ENCODE assay signal across 7 cellular contexts in the genomic region with DNA sequence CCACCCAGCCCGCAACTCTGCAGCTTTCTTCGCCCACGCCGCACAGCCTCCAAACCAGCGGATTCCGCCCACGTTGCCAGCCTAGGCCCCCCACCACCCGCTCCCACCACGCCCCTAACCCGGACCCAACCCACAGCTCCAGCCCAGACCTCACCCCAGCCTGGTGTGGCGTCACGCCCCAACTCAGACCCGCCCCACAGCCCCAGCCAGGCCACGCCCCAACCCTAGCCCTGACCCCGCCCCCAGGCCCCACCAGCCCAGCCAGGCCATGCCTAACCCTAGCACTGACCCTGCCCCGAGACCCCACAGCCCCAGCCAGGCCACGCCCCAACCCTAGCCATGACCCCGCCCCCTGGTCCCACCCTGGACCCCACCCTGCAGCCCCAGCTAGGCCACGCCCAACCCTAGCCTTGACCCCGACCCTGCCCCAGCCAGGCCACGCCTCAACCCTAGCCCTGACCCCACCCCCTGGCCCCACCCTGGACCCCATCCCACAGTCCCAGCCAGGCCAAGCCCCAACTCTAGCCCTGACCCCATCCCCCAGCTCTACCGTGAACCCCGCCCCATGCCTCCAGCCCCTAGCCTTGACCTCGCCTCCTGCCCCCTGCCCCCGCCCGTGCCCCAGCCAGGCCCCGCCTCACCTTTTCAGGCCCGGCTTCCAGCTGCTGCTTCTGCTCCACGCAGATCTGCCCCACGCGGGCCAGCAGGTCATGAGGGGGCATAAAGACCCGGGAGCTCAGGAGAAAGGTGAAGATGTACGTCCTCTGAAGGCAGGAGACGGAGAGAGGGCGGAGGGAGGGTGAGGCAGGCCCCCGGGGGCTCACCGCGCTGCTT.
DNase-seq lines count a peak whose midpoint lies in the region; ATAC-seq and TF ChIP-seq lines count a peak whose summit lies in the region.

No MANE protein-coding gene starts in this region.

- H3K27ac Mint-ChIP-seq in stimulated activated naive B cell treated with anti-CD40 and anti-IgM and Interleukin-4, amounts not matched to agents 10 μg/mL and 1 μg/mL and 100 μg/mL, for 72 hours = no peak overlapping the region

- H3K9me3 ChIP-seq in OCI-LY3 (ENCODE audit: insufficient read depth, low read length) = no peaks in the 10 kb centered on the region
- H3K9me3 ChIP-seq in body of pancreas = no peaks in the 10 kb centered on the region

- no peak overlapping the region for H3K27ac ChIP-seq in OCI-LY3 (ENCODE audit: low read length)
- peak overlapping the region; percentile 15 to 52 (median 34) for H3K27ac ChIP-seq in body of pancreas

- H2AFZ ChIP-seq in OCI-LY3 (ENCODE audit: low read depth, low read length) = no peak overlapping the region

- intact Hi-C loops in body of pancreas (cut with DNase I) = no loop called here

- H3K79me2 ChIP-seq in OCI-LY3 (ENCODE audit: low read length) = no peaks in the 10 kb centered on the region

- no peaks in the 10 kb centered on the region for H3K4me1 ChIP-seq in OCI-LY3 (ENCODE audit: low read length)
- H3K4me1 ChIP-seq in body of pancreas = peaks cover 11% of the 10 kb centered on the region

- 21 to 28% methylated on average over 20 to 35 of the region's 38 CpGs for WGBS in body of pancreas, 2 donors

- no peaks in the 10 kb centered on the region for H4K20me1 ChIP-seq in OCI-LY3 (ENCODE audit: insufficient read depth, low read length)

- no peaks in the 10 kb centered on the region for H3K9me3 Mint-ChIP-seq in stimulated activated naive B cell treated with anti-CD40 and anti-IgM and Interleukin-4, amounts not matched to agents 10 μg/mL and 1 μg/mL and 100 μg/mL, for 72 hours

- H3K4me2 ChIP-seq in OCI-LY3 (ENCODE audit: low read length) = peak overlapping the region; percentile 88

- H3K9ac ChIP-seq in OCI-LY3 (ENCODE audit: low read length) = peak overlapping the region; percentile 28; the same call in 1 of the 2 replicates

- peak overlapping the region; percentile 85 to 87 for H3K4me3 Mint-ChIP-seq in stimulated activated naive B cell treated with anti-CD40 and anti-IgM and Interleukin-4, amounts not matched to agents 10 μg/mL and 1 μg/mL and 100 μg/mL, for 72 hours

- peak overlapping the region; percentile 79 for H3K4me3 ChIP-seq in OCI-LY3 (ENCODE audit: low read length)
- H3K4me3 ChIP-seq in body of pancreas = peak overlapping the region in 1 of 2 donors; percentile 9
- H3K4me3 ChIP-seq in kidney epithelial cell (ENCODE audit: low read depth, low read length) = peak overlapping the region; percentile 33

- DNase-seq in body of pancreas = peak; percentile 31 to 58 (median 48)
- no peak for DNase-seq in kidney epithelial cell (ENCODE audit: low read depth)
- DNase-seq in stimulated activated naive B cell treated with anti-CD40 and anti-IgM and Interleukin-4, amounts not matched to agents 10 μg/mL and 1 μg/mL and 100 μg/mL, for 72 hours = peak; percentile 31
- no peak for DNase-seq in KG1 (lab: John Stamatoyannopoulos, UW)
- DNase-seq in AG08395 (ENCODE audit: low spot score) = no peak

- no peaks in the 10 kb centered on the region for H3K27me3 ChIP-seq in OCI-LY3 (ENCODE audit: low read depth, low read length)
- no peaks in the 10 kb centered on the region for H3K27me3 ChIP-seq in body of pancreas
- peaks cover 2% of the 10 kb centered on the region for H3K27me3 ChIP-seq in kidney epithelial cell (ENCODE audit: control insufficient read depth, insufficient read depth, low read length)

- no peaks in the 10 kb centered on the region for H3K36me3 Mint-ChIP-seq in stimulated activated naive B cell treated with anti-CD40 and anti-IgM and Interleukin-4, amounts not matched to agents 10 μg/mL and 1 μg/mL and 100 μg/mL, for 72 hours

- peak; percentile 39 for ATAC-seq in GM19372 (IDR thresholded peaks at IDR 0.05; ENCODE audit: low read depth, unreplicated experiment)
- ATAC-seq in body of pancreas = no peak
- peak; percentile 70 to 71 for ATAC-seq in stimulated activated naive B cell treated with anti-CD40 and anti-IgM and Interleukin-4, amounts not matched to agents 10 μg/mL and 1 μg/mL and 100 μg/mL, for 72 hours (replicated peaks)

- H3K27me3 Mint-ChIP-seq in stimulated activated naive B cell treated with anti-CD40 and anti-IgM and Interleukin-4, amounts not matched to agents 10 μg/mL and 1 μg/mL and 100 μg/mL, for 72 hours = no peaks in the 10 kb centered on the region

- H3K36me3 ChIP-seq in OCI-LY3 (replicated peaks; ENCODE audit: low read depth, low read length) (no peaks in the 10 kb centered on the region), body of pancreas (replicated peaks in 1 of 2; ENCODE audit: insufficient read depth in 1 of 2, low read depth in 2 of 2) (no peaks in the 10 kb centered on the region), kidney epithelial cell (ENCODE audit: control insufficient read depth, insufficient read depth, low read length) (no peaks in the 10 kb centered on the region)

- TF ChIP-seq POLR2A in body of pancreas (IDR thresholded peaks at IDR 0.05) = no peak

- peaks cover 4 to 13% of the 10 kb centered on the region in 2 donors for H3K4me1 Mint-ChIP-seq in stimulated activated naive B cell treated with anti-CD40 and anti-IgM and Interleukin-4, amounts not matched to agents 10 μg/mL and 1 μg/mL and 100 μg/mL, for 72 hours

- TF ChIP-seq CTCF in OCI-LY3 (IDR thresholded peaks at IDR 0.05; ENCODE audit: low read depth, low read length) (no peak), body of pancreas (IDR thresholded peaks at IDR 0.05) (no peak), kidney epithelial cell (IDR thresholded peaks at IDR 0.05; ENCODE audit: insufficient read depth, low read length, poor library complexity, severe bottlenecking) (no peak)

Comparison
In these comparisons a context has a peak if more than half of its experiments do, and no peak if none do; other contexts are left out.
1. DNase-seq: peak in body of pancreas (4 of 4) and stimulated activated naive B cell treated with anti-CD40 and anti-IgM and Interleukin-4, amounts not matched to agents 10 μg/mL and 1 μg/mL and 100 μg/mL, for 72 hours (single experiment); none in kidney epithelial cell (single experiment), KG1 (single experiment) and AG08395 (single experiment).